8 cellular contexts compared by ENCODE assay signal in genomic region chr9:131406567-131407436, GRCh38. TPM values are rescaled to one million over a fixed set of nuclear protein-coding genes. Genes with fewer than 3 reads are reported as not detected.
DNase-seq lines count a peak whose midpoint lies in the region; ATAC-seq, FAIRE-seq and TF ChIP-seq lines count a peak whose summit lies in the region.

No MANE protein-coding gene starts in this region.

- 76% methylated on average over 9 of the region's 9 CpGs for WGBS in HepG2 (ENCODE audit: low lambda C conversion rate)

- BruUV-seq in HepG2 (replicated peaks; lab: Mats Ljungman, UMichigan): TSS peak; percentile 12

- H4K20me1 ChIP-seq in HepG2 (ENCODE audit: insufficient read depth, low read length): peaks cover 97% of the 10 kb centered on the region

- POLR2A ChIA-PET in HepG2 (lab: Yijun Ruan, JAX): no interaction called here

- no peaks in the 10 kb centered on the region for H3K9me3 Mint-ChIP-seq in T-helper 1 cell treated with Interleukin-12 subunit alpha and Interleukin-12 subunit beta and Interleukin-4 antibody, amounts not matched to agents 30 μg/mL and 1 μg/mL, for 36 hours

- no peak overlapping the region for H2AFZ ChIP-seq in HepG2 (ENCODE audit: low read length)

- no peak for FAIRE-seq in HepG2 (lab: Jason Lieb, UNC)

- TF ChIP-seq RAD21 in HepG2 (CRISPR knock-in tag; IDR thresholded peaks at IDR 0.05): no peak

- intact Hi-C loops in HepG2 (cut with micrococcal nuclease; ENCODE audit: unreplicated experiment): no loop called here

- H3K36me3 ChIP-seq in adipocyte (ENCODE audit: control insufficient read depth, insufficient read depth, low read length, severe bottlenecking) (no peaks in the 10 kb centered on the region), HepG2 (replicated peaks in 1 of 2; ENCODE audit: control insufficient read depth in 1 of 2, insufficient read depth in 2 of 2, low read length in 2 of 2) (0 out of 5 replicates have a peak, but pooled peaks cover 0 to 5% of the 10 kb centered on the region in 2 experiments)

- CTCF ChIA-PET in HepG2 (lab: Yijun Ruan, JAX; ENCODE audit: low intra/inter-chr PET ratio, low total read pairs): no interaction called here

- peaks cover 26% of the 10 kb centered on the region for H3K36me3 Mint-ChIP-seq in T-helper 1 cell treated with Interleukin-12 subunit alpha and Interleukin-12 subunit beta and Interleukin-4 antibody, amounts not matched to agents 30 μg/mL and 1 μg/mL, for 36 hours (ENCODE audit: low read depth)

- no peak for TF ChIP-seq POLR2A in HepG2 (IDR thresholded peaks at IDR 0.05; ENCODE audit: insufficient read depth in 1 of 2, low read depth in 2 of 2, low read length in 2 of 2)

- peak overlapping the region; percentile 60 for H3K4me2 ChIP-seq in HepG2 (ENCODE audit: low read depth, low read length)

- H3K79me2 ChIP-seq in HepG2 (ENCODE audit: insufficient read depth, low read length): peaks cover 96% of the 10 kb centered on the region

- peak overlapping the region; percentile 77 for H3K4me3 Mint-ChIP-seq in T-helper 1 cell treated with Interleukin-12 subunit alpha and Interleukin-12 subunit beta and Interleukin-4 antibody, amounts not matched to agents 30 μg/mL and 1 μg/mL, for 36 hours

- no peak for TF ChIP-seq EP300 in HepG2 (IDR thresholded peaks at IDR 0.05; ENCODE audit: low read depth in 2 of 2, low read length in 2 of 2)
- TF ChIP-seq EP300 in HepG2 (CRISPR knock-in tag; IDR thresholded peaks at IDR 0.05; ENCODE audit: borderline replicate concordance): no peak

- H3K9me3 ChIP-seq in adipocyte (ENCODE audit: control insufficient read depth, low read length): no peaks in the 10 kb centered on the region
- H3K9me3 ChIP-seq in HepG2 (ENCODE audit: low read length): no peaks in the 10 kb centered on the region

- H3K27me3 ChIP-seq in adipocyte (replicated peaks; ENCODE audit: control insufficient read depth, insufficient read depth, low read length) (no peaks in the 10 kb centered on the region), HepG2 (ENCODE audit: control insufficient read depth in 1 of 2, insufficient read depth in 2 of 2, low read length in 2 of 2) (no peaks in the 10 kb centered on the region)

- DNase-seq in T-helper 1 cell (no peak), adipocyte (ENCODE audit: low read depth) (peak; percentile 56), HepG2 (ENCODE audit: low spot score) (no peak), substantia nigra (lab: John Stamatoyannopoulos, UW) (no peak), NCI-H345 (lab: John Stamatoyannopoulos, UW) (no peak)

- H3K4me1 ChIP-seq in adipocyte (ENCODE audit: control insufficient read depth, insufficient read depth, low read length): peaks cover 78% of the 10 kb centered on the region
- H3K4me1 ChIP-seq in HepG2 (ENCODE audit: insufficient read depth, low read length): peaks cover 100% of the 10 kb centered on the region

- TF ChIP-seq CTCF in HepG2 (CRISPR knock-in tag; IDR thresholded peaks at IDR 0.05): no peak

- H3K9ac ChIP-seq in adipocyte (ENCODE audit: low read length) (peak overlapping the region; percentile 43), HepG2 (ENCODE audit: insufficient read depth, low read depth, low read length) (no peak overlapping the region)

- H3K27ac Mint-ChIP-seq in T-helper 1 cell treated with Interleukin-12 subunit alpha and Interleukin-12 subunit beta and Interleukin-4 antibody, amounts not matched to agents 30 μg/mL and 1 μg/mL, for 36 hours: peak overlapping the region; percentile 74

- peaks cover 75% of the 10 kb centered on the region for H3K4me1 Mint-ChIP-seq in T-helper 1 cell treated with Interleukin-12 subunit alpha and Interleukin-12 subunit beta and Interleukin-4 antibody, amounts not matched to agents 30 μg/mL and 1 μg/mL, for 36 hours (ENCODE audit: low read depth)

- H3K4me3 ChIP-seq in adipocyte (ENCODE audit: low read length): peak overlapping the region; percentile 46
- no peak overlapping the region for H3K4me3 ChIP-seq in HepG2 (replicated peaks in 1 of 3; ENCODE audit: insufficient read depth in 1 of 3, low read depth in 2 of 3, low read length in 3 of 3)

- H3K27ac ChIP-seq in HepG2 (ENCODE audit: extremely low read length, insufficient read depth, low read length): peak overlapping the region; percentile 7
- peak overlapping the region; percentile 51 for H3K27ac ChIP-seq in substantia nigra (ENCODE audit: low read depth, low read length, poor library complexity, severe bottlenecking)

- in situ Hi-C loops in HepG2 (cut with HindIII; ENCODE audit: extremely low pct_ligation_motif_present, low pct_unique_long_range_greater_than_20kb): no loop called here

- ATAC-seq in HepG2: no peak
- ATAC-seq in GM18520 (IDR thresholded peaks at IDR 0.05; ENCODE audit: unreplicated experiment): no peak
- no peak for ATAC-seq in HG02759 (IDR thresholded peaks at IDR 0.05; ENCODE audit: unreplicated experiment)

- H3K27me3 Mint-ChIP-seq in T-helper 1 cell treated with Interleukin-12 subunit alpha and Interleukin-12 subunit beta and Interleukin-4 antibody, amounts not matched to agents 30 μg/mL and 1 μg/mL, for 36 hours (ENCODE audit: low read depth): no peaks in the 10 kb centered on the region

TF ChIP-seq in HepG2, 621 proteins besides CTCF, POLR2A, EP300 and RAD21:
- TF ChIP-seq KLF13 (CRISPR knock-in tag; IDR thresholded peaks at IDR 0.05): no peak
- TF ChIP-seq TEAD2 (CRISPR knock-in tag; IDR thresholded peaks at IDR 0.05): no peak
- no peak for TF ChIP-seq ZNF547 (CRISPR knock-in tag; IDR thresholded peaks at IDR 0.05)
- TF ChIP-seq GATAD1 (CRISPR knock-in tag; IDR thresholded peaks at IDR 0.05): no peak
- no peak for TF ChIP-seq ZMYM2 (CRISPR knock-in tag; IDR thresholded peaks at IDR 0.05)
- no peak for TF ChIP-seq FOXA1 (IDR thresholded peaks at IDR 0.05)
- no peak for TF ChIP-seq FOXA1 (CRISPR knock-in tag; IDR thresholded peaks at IDR 0.05)
- no peak for TF ChIP-seq NPAS2 (CRISPR knock-in tag; IDR thresholded peaks at IDR 0.05; ENCODE audit: borderline replicate concordance)
TF ChIP-seq in HepG2: peak in this region for 0.

RNA-seq across cellular contexts. Expression of gene PRRC2B, which starts 12.9 kb away (rescaled TPM):
- total RNA-seq in HepG2 (2016; rRNA removed; fragmentation: Illumina TruSeq; extraction: Trizol): 37.4 TPM in 2 replicates
- 20.7 and 24.3 TPM in 2 replicates for total RNA-seq in HepG2 (2016; cell fraction: cytosol; rRNA removed; fragmentation: Illumina TruSeq; extraction: Trizol; ENCODE audit: low read depth)
- 27.7 and 37.0 TPM in 2 replicates for total RNA-seq in HepG2 (2016; cell fraction: insoluble cytoplasmic fraction; rRNA removed; fragmentation: Illumina TruSeq; extraction: Trizol)
- total RNA-seq in HepG2 (2016; cell fraction: membrane; rRNA removed; fragmentation: Illumina TruSeq; extraction: Trizol): 20.9 TPM in 2 replicates
- 41.7 and 49.5 TPM in 2 replicates for total RNA-seq in HepG2 (2016; cell fraction: nucleus; rRNA removed; fragmentation: Illumina TruSeq; extraction: Trizol)
- polyA plus RNA-seq in HepG2 (2011; rRNA removed): 18.9 and 20.8 TPM in 2 replicates
- polyA plus RNA-seq in HepG2 (2011; cell fraction: cytosol; rRNA removed): 11.9 and 12.5 TPM in 2 replicates
- 87.0 and 122 TPM in 2 replicates for polyA plus RNA-seq in HepG2 (2011; cell fraction: nucleus; rRNA removed)
- 55.6 and 57.4 TPM in 2 replicates for polyA plus RNA-seq in HepG2 (2012)
- polyA plus RNA-seq in HepG2 (2016; cell fraction: cytosol; fragmentation: Illumina TruSeq; extraction: Trizol; ENCODE audit: low read depth): 4.0 TPM in 2 replicates
- polyA plus RNA-seq in HepG2 (2016; cell fraction: insoluble cytoplasmic fraction; fragmentation: Illumina TruSeq; extraction: Trizol; ENCODE audit: low read depth): 25.0 and 33.7 TPM in 2 replicates
- polyA plus RNA-seq in HepG2 (2016; cell fraction: membrane; fragmentation: Illumina TruSeq; extraction: Trizol; ENCODE audit: low read depth): 8.5 and 10.2 TPM in 2 replicates
- polyA plus RNA-seq in HepG2 (2016; cell fraction: nucleus; fragmentation: Illumina TruSeq; extraction: Trizol; ENCODE audit: insufficient read depth, low read depth): 100 and 106 TPM in 2 replicates
- 72.0 and 116 TPM in 2 replicates for polyA minus RNA-seq in HepG2 (2011; rRNA and poly(A)+ RNA removed; ENCODE audit: low replicate concordance)
- polyA minus RNA-seq in HepG2 (2011; cell fraction: cytosol; rRNA and poly(A)+ RNA removed): 23.3 and 31.5 TPM in 2 replicates
- 52.6 and 56.1 TPM in 2 replicates for polyA minus RNA-seq in HepG2 (2011; cell fraction: nucleus; rRNA and poly(A)+ RNA removed)
